In genomic region chr1:99950486-99950885, GRCh38 we compare ENCODE assay signal across 19 cellular contexts.
"Had no signal": no experiment of that assay in that cellular context is flagged by ENCODE, and none has a peak within 500 bp of the region (broad histone marks: within the 10 kb centered on the region; RNA-seq: fewer than 3 reads in every experiment).

No MANE protein-coding gene starts in this region.

- H3K4me3 ChIP-seq: heart right ventricle, mucosa of descending colon, stomach, thoracic aorta had no signal

- H3K9me3 ChIP-seq: mucosa of descending colon, stomach, thoracic aorta had no signal

- H3K27ac ChIP-seq: heart right ventricle, stomach, thoracic aorta had no signal

- H3K27ac Mint-ChIP-seq: naive thymus-derived CD8-positive, alpha-beta T cell had no signal

- DNase-seq: cortex of kidney; effector memory CD4-positive, alpha-beta T cell; erythroblast; heart right ventricle; hypothalamus; kidney glomerular epithelial cell; mucosa of descending colon; naive thymus-derived CD8-positive, alpha-beta T cell; posterior cingulate gyrus; right cardiac atrium; small intestine; stimulated activated CD4-positive, alpha-beta T cell treated with anti-CD3 and anti-CD28 coated beads, Interleukin-12 subunit alpha, Interleukin-12 subunit beta, amount 100 ng/mL, for 4 hours; stimulated activated naive CD4-positive, alpha-beta T cell; stomach; substantia nigra; trophoblast cell had no signal

- FAIRE-seq: frontal cortex, islet of Langerhans, small intestine had no signal

- H3K4me1 Mint-ChIP-seq: naive thymus-derived CD8-positive, alpha-beta T cell had no signal

- H3K27me3 ChIP-seq: heart right ventricle, stomach had no signal

- H3K4me1 ChIP-seq: heart right ventricle, stomach had no signal

- ATAC-seq: heart right ventricle; mucosa of descending colon; naive thymus-derived CD8-positive, alpha-beta T cell; right cardiac atrium had no signal

- H3K36me3 Mint-ChIP-seq: naive thymus-derived CD8-positive, alpha-beta T cell had no signal

- H3K27me3 Mint-ChIP-seq: naive thymus-derived CD8-positive, alpha-beta T cell had no signal

- H3K4me3 Mint-ChIP-seq: naive thymus-derived CD8-positive, alpha-beta T cell had no signal

- H3K36me3 ChIP-seq: heart right ventricle, stomach, thoracic aorta had no signal
